Comparison of ENCODE assay signal across 25 cellular contexts in the genomic region with DNA sequence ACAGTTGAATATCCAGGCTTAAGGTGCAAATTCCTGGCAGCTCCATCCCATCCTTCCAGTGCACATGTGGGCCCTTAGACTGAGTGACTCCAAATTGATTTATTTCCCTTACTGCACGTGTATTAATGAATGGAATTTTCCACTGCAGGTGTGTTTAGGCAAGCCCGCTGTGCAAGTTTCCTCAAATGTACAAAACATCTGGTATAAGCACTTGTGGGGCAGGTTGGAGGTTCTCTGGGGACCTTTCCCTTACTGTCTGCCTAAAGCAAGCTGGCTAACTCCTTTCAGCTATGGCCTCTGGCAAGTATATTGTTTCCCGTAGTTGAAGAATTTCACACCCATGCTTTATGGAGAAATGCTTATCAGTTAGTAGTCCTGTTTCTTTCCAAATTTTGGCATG. TPM values are rescaled to one million over a fixed set of nuclear protein-coding genes. Genes with fewer than 3 reads are reported as not detected.
DNase-seq lines count a peak whose midpoint lies in the region; ATAC-seq, FAIRE-seq and TF ChIP-seq lines count a peak whose summit lies in the region.
"Had no signal": no experiment of that assay in that cellular context is flagged by ENCODE, and none has a peak within 500 bp of the region (broad histone marks: within the 10 kb centered on the region; RNA-seq: fewer than 3 reads in every experiment).

No MANE protein-coding gene starts in this region.

- H3K9ac ChIP-seq in HepG2 (ENCODE audit: insufficient read depth, low read depth, low read length) (no peak overlapping the region), mesendoderm (ENCODE audit: low read length) (no peak overlapping the region), Karpas-422 (ENCODE audit: low read length) (no peak overlapping the region)
- H3K9ac ChIP-seq: BLaER1 had no signal

- BruUV-seq in HepG2 (replicated peaks; lab: Mats Ljungman, UMichigan), result no TSS peak

- H3K4me3 ChIP-seq in HepG2 (replicated peaks in 1 of 3; ENCODE audit: insufficient read depth in 1 of 3, low read depth in 2 of 3, low read length in 3 of 3) (no peak overlapping the region), right lobe of liver (no peak overlapping the region), mesendoderm (ENCODE audit: low read length) (no peak overlapping the region), Karpas-422 (ENCODE audit: low read length) (no peak overlapping the region)
- H3K4me3 ChIP-seq: BLaER1, GM23338 had no signal

- H3K27ac ChIP-seq in HepG2 (ENCODE audit: extremely low read length, insufficient read depth, low read length), result no peak overlapping the region
- no peak overlapping the region for H3K27ac ChIP-seq in right lobe of liver
- H3K27ac ChIP-seq in mesendoderm (ENCODE audit: low read depth, low read length), result no peak overlapping the region
- H3K27ac ChIP-seq in Karpas-422 (ENCODE audit: low read length), result no peak overlapping the region
- H3K27ac ChIP-seq: 22Rv1, BLaER1, C4-2B had no signal

- no peak overlapping the region for H2AK5ac ChIP-seq in mesendoderm (ENCODE audit: low read length)

- POLR2A ChIA-PET in HepG2 (lab: Yijun Ruan, JAX), result no interaction called here

- H2BK5ac ChIP-seq in mesendoderm (ENCODE audit: low read length), result no peak overlapping the region

- H3K9me3 ChIP-seq in HepG2 (ENCODE audit: low read length) (no peaks in the 10 kb centered on the region), right lobe of liver (peaks cover 0 to 2% (median 0%) of the 10 kb centered on the region in 4 donors), Karpas-422 (ENCODE audit: low read length) (no peaks in the 10 kb centered on the region)
- H3K9me3 ChIP-seq: Caco-2 had no signal

- no peak overlapping the region for H3K23ac ChIP-seq in mesendoderm (ENCODE audit: low read length)

- no peak for FAIRE-seq in HepG2 (lab: Jason Lieb, UNC)
- FAIRE-seq: A204.1, GM12891, GM18507 had no signal

- no peaks in the 10 kb centered on the region for H3K36me3 ChIP-seq in HepG2 (replicated peaks in 1 of 2; ENCODE audit: control insufficient read depth in 1 of 2, insufficient read depth in 2 of 2, low read length in 2 of 2)
- H3K36me3 ChIP-seq in right lobe of liver, result no peaks in the 10 kb centered on the region
- no peaks in the 10 kb centered on the region for H3K36me3 ChIP-seq in mesendoderm (ENCODE audit: control insufficient read depth, insufficient read depth, low read length)
- H3K36me3 ChIP-seq in Karpas-422 (ENCODE audit: insufficient read depth, low read length), result no peaks in the 10 kb centered on the region
- H3K36me3 ChIP-seq: BLaER1 had no signal

- TF ChIP-seq EP300 in HepG2 (IDR thresholded peaks at IDR 0.05; ENCODE audit: low read depth in 2 of 2, low read length in 2 of 2) (no peak), HepG2 (CRISPR knock-in tag; IDR thresholded peaks at IDR 0.05; ENCODE audit: borderline replicate concordance) (no peak)

- ATAC-seq in HepG2 (no peak), right lobe of liver (no peak)
- ATAC-seq: CD8-positive, alpha-beta T cell; GM23338; HCT116 had no signal

- H4K8ac ChIP-seq in mesendoderm (ENCODE audit: low read depth, low read length), result no peak overlapping the region

- no peaks in the 10 kb centered on the region for H4K20me1 ChIP-seq in HepG2 (ENCODE audit: insufficient read depth, low read length)
- no peaks in the 10 kb centered on the region for H4K20me1 ChIP-seq in Karpas-422 (ENCODE audit: insufficient read depth, low read depth, low read length)
- H4K20me1 ChIP-seq: BLaER1 had no signal

- peaks cover 0 to 5% of the 10 kb centered on the region in 2 experiments; a peak in 1 of 5 replicates for H3K27me3 ChIP-seq in HepG2 (ENCODE audit: control insufficient read depth in 1 of 2, insufficient read depth in 2 of 2, low read length in 2 of 2)
- no peaks in the 10 kb centered on the region for H3K27me3 ChIP-seq in right lobe of liver
- H3K27me3 ChIP-seq in mesendoderm (ENCODE audit: insufficient read depth, low read length, poor library complexity), result no peaks in the 10 kb centered on the region
- no peaks in the 10 kb centered on the region for H3K27me3 ChIP-seq in Karpas-422 (ENCODE audit: low read length)
- H3K27me3 ChIP-seq: BLaER1 had no signal

- intact Hi-C loops in HepG2 (cut with micrococcal nuclease; ENCODE audit: unreplicated experiment) (no loop called here), right lobe of liver (cut with DNase I) (no loop called here)

- TF ChIP-seq RAD21 in HepG2 (CRISPR knock-in tag; IDR thresholded peaks at IDR 0.05), result no peak

- H2BK120ac ChIP-seq in mesendoderm (ENCODE audit: low read depth, low read length), result no peak overlapping the region

- DNase-seq in NCI-H1417 (lab: John Stamatoyannopoulos, UW) (peak in 2 of 3 experiments; percentile 7 to 41), NCI-H1417 treated with DMSO at 0.1 percent for 48 hours (lab: John Stamatoyannopoulos, UW) (no peak), HepG2 (ENCODE audit: low spot score) (no peak), right lobe of liver (no peak), NCI-H2171 treated with DMSO at 0.1 percent for 48 hours (lab: John Stamatoyannopoulos, UW) (peak; percentile 83), mesendoderm (peak; percentile 16), Karpas-422 (no peak), NCI-H345 (lab: John Stamatoyannopoulos, UW) (no peak)
- DNase-seq: Caco-2; CD4-positive, CD25-positive, alpha-beta regulatory T cell; CD8-positive, alpha-beta T cell; DMS153; EL; GDM1; H9 had no signal

- CTCF ChIA-PET in HepG2 (lab: Yijun Ruan, JAX; ENCODE audit: low intra/inter-chr PET ratio, low total read pairs), result no interaction called here

- in situ Hi-C loops in HepG2 (cut with HindIII; ENCODE audit: extremely low pct_ligation_motif_present, low pct_unique_long_range_greater_than_20kb), result no loop called here

- no peak overlapping the region for H2BK15ac ChIP-seq in mesendoderm (replicated peaks; ENCODE audit: low read depth)

- H3K4ac ChIP-seq in mesendoderm (ENCODE audit: low read depth, low read length), result no peak overlapping the region

- H3K9me2 ChIP-seq in Karpas-422 (replicated peaks; ENCODE audit: insufficient read depth, low read length), result no peaks in the 10 kb centered on the region

- no peak for TF ChIP-seq CTCF in HepG2 (CRISPR knock-in tag; IDR thresholded peaks at IDR 0.05)
- no peak for TF ChIP-seq CTCF in right lobe of liver (IDR thresholded peaks at IDR 0.05)

- H3K18ac ChIP-seq in mesendoderm (ENCODE audit: low read length), result no peak overlapping the region

- H3K79me2 ChIP-seq in HepG2 (ENCODE audit: insufficient read depth, low read length) (no peaks in the 10 kb centered on the region), mesendoderm (ENCODE audit: control insufficient read depth, insufficient read depth, low read length) (no peaks in the 10 kb centered on the region), Karpas-422 (ENCODE audit: low read length) (no peaks in the 10 kb centered on the region)

- H2AFZ ChIP-seq in HepG2 (ENCODE audit: low read length) (no peak overlapping the region), Karpas-422 (ENCODE audit: low read length) (no peak overlapping the region)
- H2AFZ ChIP-seq: GM23338 had no signal

- WGBS in HepG2 (ENCODE audit: low lambda C conversion rate), result 60% methylated on average over 3 of the region's 3 CpGs
- WGBS in right lobe of liver (ENCODE audit: insufficient coverage, low coverage, low lambda C conversion rate, missing lambda C conversion rate), result 77% methylated on average over 3 of the region's 3 CpGs
- WGBS in mesendoderm (ENCODE audit: extremely low coverage, insufficient coverage, low lambda C conversion rate), result no CpG with 5 or more reads among the region's 3 CpGs

- H3K4me1 ChIP-seq in HepG2 (ENCODE audit: insufficient read depth, low read length), result no peaks in the 10 kb centered on the region
- H3K4me1 ChIP-seq in right lobe of liver, result no peaks in the 10 kb centered on the region
- H3K4me1 ChIP-seq in mesendoderm (ENCODE audit: control insufficient read depth, low read depth, low read length), result no peaks in the 10 kb centered on the region
- H3K4me1 ChIP-seq in Karpas-422 (ENCODE audit: low read length), result no peaks in the 10 kb centered on the region
- H3K4me1 ChIP-seq: BLaER1, Caco-2 had no signal

- no peaks in the 10 kb centered on the region for H3K79me1 ChIP-seq in mesendoderm (ENCODE audit: low read length)

- H4K5ac ChIP-seq in mesendoderm (ENCODE audit: low read length), result no peak overlapping the region

- H3K4me2 ChIP-seq in HepG2 (ENCODE audit: low read depth, low read length), result no peak overlapping the region
- no peak overlapping the region for H3K4me2 ChIP-seq in mesendoderm (ENCODE audit: low read length)
- H3K4me2 ChIP-seq in Karpas-422 (ENCODE audit: low read depth, low read length, poor library complexity, severe bottlenecking), result no peak overlapping the region
- H3K4me2 ChIP-seq: BLaER1, GM23338 had no signal

- TF ChIP-seq POLR2A in HepG2 (IDR thresholded peaks at IDR 0.05; ENCODE audit: insufficient read depth in 1 of 2, low read depth in 2 of 2, low read length in 2 of 2) (no peak), right lobe of liver (IDR thresholded peaks at IDR 0.05) (no peak)

- no peak overlapping the region for H3K56ac ChIP-seq in mesendoderm (ENCODE audit: low read length)

RNA-seq across cellular contexts. Expression of gene GIMAP6, which starts 25.3 kb away (rescaled TPM):
- not detected in 2 replicates for total RNA-seq in HepG2 (2016; rRNA removed; fragmentation: Illumina TruSeq; extraction: Trizol)
- total RNA-seq in HepG2 (2016; cell fraction: cytosol; rRNA removed; fragmentation: Illumina TruSeq; extraction: Trizol; ENCODE audit: low read depth), result not detected in 2 replicates
- total RNA-seq in HepG2 (2016; cell fraction: insoluble cytoplasmic fraction; rRNA removed; fragmentation: Illumina TruSeq; extraction: Trizol), result not detected in 2 replicates
- total RNA-seq in HepG2 (2016; cell fraction: membrane; rRNA removed; fragmentation: Illumina TruSeq; extraction: Trizol), result not detected in 2 replicates
- not detected in 2 replicates for total RNA-seq in HepG2 (2016; cell fraction: nucleus; rRNA removed; fragmentation: Illumina TruSeq; extraction: Trizol)
- not detected in 2 replicates for polyA plus RNA-seq in HepG2 (2011; rRNA removed)
- not detected in 2 replicates for polyA plus RNA-seq in HepG2 (2011; cell fraction: cytosol; rRNA removed)
- polyA plus RNA-seq in HepG2 (2011; cell fraction: nucleus; rRNA removed), result not detected in 2 replicates
- polyA plus RNA-seq in HepG2 (2012), result not detected in 2 replicates
- polyA plus RNA-seq in HepG2 (2016; cell fraction: cytosol; fragmentation: Illumina TruSeq; extraction: Trizol; ENCODE audit: low read depth), result not detected in 2 replicates
- polyA plus RNA-seq in HepG2 (2016; cell fraction: insoluble cytoplasmic fraction; fragmentation: Illumina TruSeq; extraction: Trizol; ENCODE audit: low read depth), result not detected in 2 replicates
- polyA plus RNA-seq in HepG2 (2016; cell fraction: membrane; fragmentation: Illumina TruSeq; extraction: Trizol; ENCODE audit: low read depth), result not detected in 2 replicates
- not detected in 2 replicates for polyA plus RNA-seq in HepG2 (2016; cell fraction: nucleus; fragmentation: Illumina TruSeq; extraction: Trizol; ENCODE audit: insufficient read depth, low read depth)
- 0.19 TPM in 1 of 2 replicates, not detected in the other for polyA minus RNA-seq in HepG2 (2011; rRNA and poly(A)+ RNA removed; ENCODE audit: low replicate concordance)
- not detected in 2 replicates for polyA minus RNA-seq in HepG2 (2011; cell fraction: cytosol; rRNA and poly(A)+ RNA removed)
- not detected in 2 replicates for polyA minus RNA-seq in HepG2 (2011; cell fraction: nucleus; rRNA and poly(A)+ RNA removed)
- 10 to 100 TPM in 1 of 6 experiments, 1 to 10 TPM in 5; 4.7 to 10.2 (median 8.4) TPM for total RNA-seq in right lobe of liver
- not detected for polyA plus RNA-seq in mesendoderm (2013, experiment 1 of 2)
- polyA plus RNA-seq in mesendoderm (2013, experiment 2 of 2), result not detected
- total RNA-seq in Karpas-422 (2014; rRNA removed; shearing (Covaris generic); ENCODE audit: low replicate concordance), result not detected in 2 replicates
- total RNA-seq: Caco-2, GM23338, H9 had no signal
- polyA plus RNA-seq: AG04450, GM23338 had no signal

RNA-seq across cellular contexts. Expression of gene GIMAP2, which starts 28.0 kb away (rescaled TPM):
- total RNA-seq in HepG2 (2016; rRNA removed; fragmentation: Illumina TruSeq; extraction: Trizol) (1.4 and 2.2 TPM in 2 replicates), right lobe of liver (1 to 10 TPM; 4.8 to 7.4 (median 5.7) TPM)
- total RNA-seq in HepG2 (2016; cell fraction: cytosol; rRNA removed; fragmentation: Illumina TruSeq; extraction: Trizol; ENCODE audit: low read depth), result 0.81 and 0.97 TPM in 2 replicates
- 1.7 and 2.1 TPM in 2 replicates for total RNA-seq in HepG2 (2016; cell fraction: insoluble cytoplasmic fraction; rRNA removed; fragmentation: Illumina TruSeq; extraction: Trizol)
- total RNA-seq in HepG2 (2016; cell fraction: membrane; rRNA removed; fragmentation: Illumina TruSeq; extraction: Trizol), result 1.7 and 2.0 TPM in 2 replicates
- total RNA-seq in HepG2 (2016; cell fraction: nucleus; rRNA removed; fragmentation: Illumina TruSeq; extraction: Trizol), result 0.53 and 1.0 TPM in 2 replicates
- 0.49 and 0.67 TPM in 2 replicates for polyA plus RNA-seq in HepG2 (2011; rRNA removed)
- polyA plus RNA-seq in HepG2 (2011; cell fraction: cytosol; rRNA removed), result 0.44 and 0.49 TPM in 2 replicates
- 0.14 and 0.31 TPM in 2 replicates for polyA plus RNA-seq in HepG2 (2011; cell fraction: nucleus; rRNA removed)
- polyA plus RNA-seq in HepG2 (2012), result 0.43 and 0.71 TPM in 2 replicates
- 0.46 and 0.75 TPM in 2 replicates for polyA plus RNA-seq in HepG2 (2016; cell fraction: cytosol; fragmentation: Illumina TruSeq; extraction: Trizol; ENCODE audit: low read depth)
- polyA plus RNA-seq in HepG2 (2016; cell fraction: insoluble cytoplasmic fraction; fragmentation: Illumina TruSeq; extraction: Trizol; ENCODE audit: low read depth), result 1.3 and 1.6 TPM in 2 replicates
- polyA plus RNA-seq in HepG2 (2016; cell fraction: membrane; fragmentation: Illumina TruSeq; extraction: Trizol; ENCODE audit: low read depth), result 0.71 and 0.74 TPM in 2 replicates
- 1.1 TPM in 2 replicates for polyA plus RNA-seq in HepG2 (2016; cell fraction: nucleus; fragmentation: Illumina TruSeq; extraction: Trizol; ENCODE audit: insufficient read depth, low read depth)
- 0.10 and 0.56 TPM in 2 replicates for polyA minus RNA-seq in HepG2 (2011; rRNA and poly(A)+ RNA removed; ENCODE audit: low replicate concordance)
- polyA minus RNA-seq in HepG2 (2011; cell fraction: cytosol; rRNA and poly(A)+ RNA removed), result not detected in 2 replicates
- polyA minus RNA-seq in HepG2 (2011; cell fraction: nucleus; rRNA and poly(A)+ RNA removed), result 0.25 and 0.26 TPM in 2 replicates
- polyA plus RNA-seq in mesendoderm (2013, experiment 1 of 2), result not detected
- polyA plus RNA-seq in mesendoderm (2013, experiment 2 of 2), result not detected
- total RNA-seq in Karpas-422 (2014; rRNA removed; shearing (Covaris generic); ENCODE audit: low replicate concordance), result 1.0 and 1.3 TPM in 2 replicates
- total RNA-seq: Caco-2, GM23338, H9 had no signal
- polyA plus RNA-seq: GM23338 had no signal

RNA-seq across cellular contexts. Expression of gene GIMAP1, which starts 58.9 kb away (rescaled TPM):
- total RNA-seq in HepG2 (2016; rRNA removed; fragmentation: Illumina TruSeq; extraction: Trizol), result not detected in 2 replicates
- not detected in 2 replicates for total RNA-seq in HepG2 (2016; cell fraction: cytosol; rRNA removed; fragmentation: Illumina TruSeq; extraction: Trizol; ENCODE audit: low read depth)
- not detected in 2 replicates for total RNA-seq in HepG2 (2016; cell fraction: insoluble cytoplasmic fraction; rRNA removed; fragmentation: Illumina TruSeq; extraction: Trizol)
- total RNA-seq in HepG2 (2016; cell fraction: membrane; rRNA removed; fragmentation: Illumina TruSeq; extraction: Trizol), result not detected in 2 replicates
- not detected in 2 replicates for total RNA-seq in HepG2 (2016; cell fraction: nucleus; rRNA removed; fragmentation: Illumina TruSeq; extraction: Trizol)
- not detected in 2 replicates for polyA plus RNA-seq in HepG2 (2011; rRNA removed)
- polyA plus RNA-seq in HepG2 (2011; cell fraction: cytosol; rRNA removed), result not detected in 2 replicates
- not detected in 2 replicates for polyA plus RNA-seq in HepG2 (2011; cell fraction: nucleus; rRNA removed)
- not detected in 2 replicates for polyA plus RNA-seq in HepG2 (2012)
- polyA plus RNA-seq in HepG2 (2016; cell fraction: cytosol; fragmentation: Illumina TruSeq; extraction: Trizol; ENCODE audit: low read depth), result not detected in 2 replicates
- not detected in 2 replicates for polyA plus RNA-seq in HepG2 (2016; cell fraction: insoluble cytoplasmic fraction; fragmentation: Illumina TruSeq; extraction: Trizol; ENCODE audit: low read depth)
- not detected in 2 replicates for polyA plus RNA-seq in HepG2 (2016; cell fraction: membrane; fragmentation: Illumina TruSeq; extraction: Trizol; ENCODE audit: low read depth)
- not detected in 2 replicates for polyA plus RNA-seq in HepG2 (2016; cell fraction: nucleus; fragmentation: Illumina TruSeq; extraction: Trizol; ENCODE audit: insufficient read depth, low read depth)
- not detected in 2 replicates for polyA minus RNA-seq in HepG2 (2011; rRNA and poly(A)+ RNA removed; ENCODE audit: low replicate concordance)
- not detected in 2 replicates for polyA minus RNA-seq in HepG2 (2011; cell fraction: cytosol; rRNA and poly(A)+ RNA removed)
- polyA minus RNA-seq in HepG2 (2011; cell fraction: nucleus; rRNA and poly(A)+ RNA removed), result not detected in 2 replicates
- total RNA-seq in right lobe of liver, result 1 to 10 TPM in 5 of 6 experiments, under 1 TPM in 1; 0.73 to 2.4 (median 1.8) TPM
- not detected for polyA plus RNA-seq in mesendoderm (2013, experiment 1 of 2)
- not detected for polyA plus RNA-seq in mesendoderm (2013, experiment 2 of 2)
- total RNA-seq in Karpas-422 (2014; rRNA removed; shearing (Covaris generic); ENCODE audit: low replicate concordance), result 0.07 TPM in 1 of 2 replicates, not detected in the other
- total RNA-seq: Caco-2, GM23338, H4, H9 had no signal
- polyA plus RNA-seq: AG04450, GM23338 had no signal

Comparison
In these comparisons a context has a peak if more than half of its experiments do, and no peak if none do; other contexts are left out.
1. DNase-seq: peak in NCI-H1417 (2 of 3), NCI-H2171 treated with DMSO at 0.1 percent for 48 hours (single experiment) and mesendoderm (single experiment); none in NCI-H1417 treated with DMSO at 0.1 percent for 48 hours (single experiment), HepG2 (single experiment), right lobe of liver (0 of 3), Karpas-422 (single experiment) and NCI-H345 (single experiment).